ENCODE assay signal across 10 cellular contexts in the genomic region with DNA sequence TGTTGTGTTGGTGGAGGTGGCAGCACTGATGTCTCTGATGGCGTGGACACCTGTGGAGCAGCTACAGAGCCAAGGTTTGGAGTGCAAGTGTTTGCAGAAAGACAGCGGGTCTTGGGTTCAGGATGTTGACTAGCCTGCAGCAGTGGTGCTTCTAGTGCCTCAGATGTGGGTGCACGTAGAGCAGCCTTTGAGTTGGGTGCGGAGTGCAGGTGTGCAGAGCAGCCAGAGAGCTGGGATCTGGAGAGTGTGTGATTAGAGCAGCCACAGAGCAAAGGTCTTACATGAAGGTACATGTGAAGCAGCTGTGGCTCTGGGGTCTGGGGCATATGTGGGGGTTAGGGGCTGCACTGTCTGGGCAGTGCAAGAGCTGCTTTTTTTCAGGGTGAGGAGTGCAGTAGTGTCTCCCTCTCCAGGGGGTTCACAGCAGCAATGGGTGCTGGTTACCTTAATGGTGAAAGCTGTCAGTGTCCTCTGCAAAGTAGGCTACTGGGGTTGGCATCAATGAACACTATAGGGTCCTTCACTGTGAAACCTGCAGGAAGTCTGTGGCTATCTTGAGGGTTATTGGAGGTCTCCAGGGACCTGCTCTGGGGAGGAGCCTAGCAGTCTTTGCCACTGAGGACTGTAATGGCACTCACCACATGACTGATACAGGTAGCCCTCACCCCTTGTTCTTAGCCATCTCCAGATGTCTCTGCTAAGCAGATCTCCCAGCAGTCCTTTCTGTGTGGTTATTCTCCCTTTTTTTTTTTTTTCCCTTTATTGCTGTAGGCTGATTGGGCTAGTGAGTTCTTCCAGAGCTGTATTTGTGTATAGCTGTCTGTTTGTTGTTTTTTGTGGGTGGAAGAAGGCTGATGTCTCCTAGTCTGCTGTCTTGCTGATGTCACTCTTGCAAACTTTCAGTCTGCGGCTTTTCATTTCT. TPM values are rescaled to one million over a fixed set of nuclear protein-coding genes. Genes with fewer than 3 reads are reported as not detected.
DNase-seq lines count a peak whose midpoint lies in the region; ATAC-seq, FAIRE-seq and TF ChIP-seq lines count a peak whose summit lies in the region.
"Had no signal": no experiment of that assay in that cellular context is flagged by ENCODE, and none has a peak within 500 bp of the region (broad histone marks: within the 10 kb centered on the region; RNA-seq: fewer than 3 reads in every experiment).

No MANE protein-coding gene starts in this region.

- no peak for TF ChIP-seq POLR2A in gastroesophageal sphincter (IDR thresholded peaks at IDR 0.05)

- FAIRE-seq in RCC 7860 (lab: Jason Lieb, UNC): no peak

- H3K9me3 ChIP-seq in gastroesophageal sphincter: peaks cover 0 to 8% (median 0%) of the 10 kb centered on the region in 3 donors

- no peak overlapping the region for H3K4me3 ChIP-seq in gastroesophageal sphincter
- H3K4me3 ChIP-seq: PC-9 had no signal

- H3K4me3 Mint-ChIP-seq in activated T-cell treated with anti-CD3 and anti-CD28 coated beads, Interleukin-2, amount 50 U/mL, for 24 hours: peak overlapping the region; percentile 19
- no peak overlapping the region for H3K4me3 Mint-ChIP-seq in stimulated activated naive B cell treated with anti-CD40 and anti-IgM and Interleukin-4, amounts not matched to agents 10 μg/mL and 1 μg/mL and 100 μg/mL, for 72 hours
- H3K4me3 Mint-ChIP-seq in glutamatergic neuron (ENCODE audit: unreplicated experiment): no peak overlapping the region

- no peak overlapping the region for H3K27ac ChIP-seq in gastroesophageal sphincter
- H3K27ac ChIP-seq: brain microvascular endothelial cell, PC-9 had no signal

- no peak for TF ChIP-seq EP300 in gastroesophageal sphincter (IDR thresholded peaks at IDR 0.05)

- DNase-seq in activated T-cell treated with anti-CD3 and anti-CD28 coated beads, Interleukin-2, amount 50 U/mL, for 1 hour: peak; percentile 58
- DNase-seq in activated T-cell treated with anti-CD3 and anti-CD28 coated beads for 4 hours (no peak), glutamatergic neuron (no peak), RCC 7860 (ENCODE audit: low spot score) (no peak)
- DNase-seq in activated T-cell treated with anti-CD3 and anti-CD28 coated beads, Interleukin-2, amount 50 U/mL, for 24 hours: no peak
- DNase-seq in stimulated activated naive B cell treated with anti-CD40 and anti-IgM and Interleukin-4, amounts not matched to agents 10 μg/mL and 1 μg/mL and 100 μg/mL, for 72 hours: no peak
- DNase-seq: brain microvascular endothelial cell, PC-9 had no signal

- no peaks in the 10 kb centered on the region for H3K9me3 Mint-ChIP-seq in activated T-cell treated with anti-CD3 and anti-CD28 coated beads, Interleukin-2, amount 50 U/mL, for 24 hours
- peaks cover 0 to 5% of the 10 kb centered on the region in 2 donors for H3K9me3 Mint-ChIP-seq in stimulated activated naive B cell treated with anti-CD40 and anti-IgM and Interleukin-4, amounts not matched to agents 10 μg/mL and 1 μg/mL and 100 μg/mL, for 72 hours
- H3K9me3 Mint-ChIP-seq in glutamatergic neuron (ENCODE audit: unreplicated experiment): peaks cover 6% of the 10 kb centered on the region

- H3K4me1 ChIP-seq in gastroesophageal sphincter: peaks cover 0 to 12% (median 0%) of the 10 kb centered on the region in 3 donors

- 98 to 100% methylated on average over 2 to 5 of the region's 5 CpGs for WGBS in gastroesophageal sphincter (ENCODE audit: low coverage in 1 of 2), 2 donors

- H3K27ac Mint-ChIP-seq in activated T-cell treated with anti-CD3 and anti-CD28 coated beads, Interleukin-2, amount 50 U/mL, for 24 hours: peak overlapping the region; percentile 82
- no peak overlapping the region for H3K27ac Mint-ChIP-seq in stimulated activated naive B cell treated with anti-CD40 and anti-IgM and Interleukin-4, amounts not matched to agents 10 μg/mL and 1 μg/mL and 100 μg/mL, for 72 hours
- no peak overlapping the region for H3K27ac Mint-ChIP-seq in glutamatergic neuron (ENCODE audit: unreplicated experiment)

- ATAC-seq in HG03135 (IDR thresholded peaks at IDR 0.05; ENCODE audit: unreplicated experiment) (peak; percentile 83), gastroesophageal sphincter (no peak)
- peak; percentile 73 to 78 for ATAC-seq in stimulated activated naive B cell treated with anti-CD40 and anti-IgM and Interleukin-4, amounts not matched to agents 10 μg/mL and 1 μg/mL and 100 μg/mL, for 72 hours (replicated peaks)

- H3K36me3 Mint-ChIP-seq in activated T-cell treated with anti-CD3 and anti-CD28 coated beads, Interleukin-2, amount 50 U/mL, for 24 hours (ENCODE audit: low read depth): peaks cover 90% of the 10 kb centered on the region
- H3K36me3 Mint-ChIP-seq in stimulated activated naive B cell treated with anti-CD40 and anti-IgM and Interleukin-4, amounts not matched to agents 10 μg/mL and 1 μg/mL and 100 μg/mL, for 72 hours: peaks cover 62 to 74% of the 10 kb centered on the region in 2 donors
- peaks cover 12% of the 10 kb centered on the region for H3K36me3 Mint-ChIP-seq in glutamatergic neuron (ENCODE audit: unreplicated experiment)

- H3K36me3 ChIP-seq in gastroesophageal sphincter: peaks cover 0 to 77% of the 10 kb centered on the region in 2 donors

- no peaks in the 10 kb centered on the region for H3K27me3 Mint-ChIP-seq in activated T-cell treated with anti-CD3 and anti-CD28 coated beads, Interleukin-2, amount 50 U/mL, for 24 hours
- H3K27me3 Mint-ChIP-seq in stimulated activated naive B cell treated with anti-CD40 and anti-IgM and Interleukin-4, amounts not matched to agents 10 μg/mL and 1 μg/mL and 100 μg/mL, for 72 hours: no peaks in the 10 kb centered on the region
- peaks cover 2% of the 10 kb centered on the region for H3K27me3 Mint-ChIP-seq in glutamatergic neuron (ENCODE audit: unreplicated experiment)

- no peaks in the 10 kb centered on the region for H3K27me3 ChIP-seq in gastroesophageal sphincter
- H3K27me3 ChIP-seq: brain microvascular endothelial cell had no signal

- peaks cover 51% of the 10 kb centered on the region for H3K4me1 Mint-ChIP-seq in activated T-cell treated with anti-CD3 and anti-CD28 coated beads, Interleukin-2, amount 50 U/mL, for 24 hours (ENCODE audit: low read depth)
- H3K4me1 Mint-ChIP-seq in stimulated activated naive B cell treated with anti-CD40 and anti-IgM and Interleukin-4, amounts not matched to agents 10 μg/mL and 1 μg/mL and 100 μg/mL, for 72 hours: peaks cover 19 to 38% of the 10 kb centered on the region in 2 donors
- no peaks in the 10 kb centered on the region for H3K4me1 Mint-ChIP-seq in glutamatergic neuron (ENCODE audit: low read depth, unreplicated experiment)

- TF ChIP-seq CTCF in gastroesophageal sphincter (IDR thresholded peaks at IDR 0.05): no peak
- no peak for TF ChIP-seq CTCF in glutamatergic neuron (IDR thresholded peaks at IDR 0.05; ENCODE audit: partially characterized antibody, unreplicated experiment)

RNA-seq across cellular contexts. Expression of a gene that starts 14.3 kb away (rescaled TPM):
- total RNA-seq in gastroesophageal sphincter (10 to 100 TPM; 22.4 to 58.2 (median 34.0) TPM), glutamatergic neuron (ENCODE audit: unreplicated experiment) (44.8 TPM)

RNA-seq across cellular contexts. Expression of a gene that starts 44.1 kb away (rescaled TPM):
- 10 to 100 TPM; 10.6 to 19.0 (median 14.0) TPM for total RNA-seq in gastroesophageal sphincter
- total RNA-seq in glutamatergic neuron (ENCODE audit: unreplicated experiment): not detected

Comparison
In these comparisons a context has a peak if more than half of its experiments do, and no peak if none do; other contexts are left out.
1. RNA of a gene that starts 44.1 kb away (total RNA-seq): 10.6 to 19.0 TPM in gastroesophageal sphincter; not detected in glutamatergic neuron (single experiment); every median in the first group is over 10 times any median in the second.